In genomic region chr1:202926578-202927491, GRCh38 we compare ENCODE assay signal across 8 cellular contexts. TPM values are rescaled to one million over a fixed set of nuclear protein-coding genes. Genes with fewer than 3 reads are reported as not detected.
A peak's percentile ranks its signal among the peaks of the same experiment; 100 is the strongest.
DNase-seq lines count a peak whose midpoint lies in the region; ATAC-seq and TF ChIP-seq lines count a peak whose summit lies in the region.

Gene KLHL12, minus strand, starts transcription at chr1:202927234. Its CDS starts 2,072 bp downstream, at chr1:202925162.

- H3K27me3 ChIP-seq in BLaER1 treated with 17β-estradiol and CSF1 and Interleukin-3, amounts not matched to agents 10 nM and 100 nM = no peaks in the 10 kb centered on the region
- no peaks in the 10 kb centered on the region for H3K27me3 ChIP-seq in colonic mucosa
- no peaks in the 10 kb centered on the region for H3K27me3 ChIP-seq in layer of hippocampus (ENCODE audit: control insufficient read depth, insufficient read depth, low read length)

- ATAC-seq in GM19324 (IDR thresholded peaks at IDR 0.05; ENCODE audit: low FRiP score, unreplicated experiment) = peak; percentile 96
- peak; percentile 67 for ATAC-seq in HG03469 (IDR thresholded peaks at IDR 0.05; ENCODE audit: unreplicated experiment)

- H3K9me3 ChIP-seq in BLaER1 treated with 17β-estradiol and CSF1 and Interleukin-3, amounts not matched to agents 10 nM and 100 nM (replicated peaks in 1 of 11) = no peaks in the 10 kb centered on the region
- H3K9me3 ChIP-seq in colonic mucosa = no peaks in the 10 kb centered on the region

- H3K27ac ChIP-seq in BLaER1 treated with 17β-estradiol and CSF1 and Interleukin-3, amounts not matched to agents 10 nM and 100 nM = peak within 1 kb of the TSS; percentile 82 to 96 (median 90)
- H3K27ac ChIP-seq in colonic mucosa (peak within 1 kb of the TSS; percentile 96), layer of hippocampus (ENCODE audit: low read depth, low read length) (peak within 1 kb of the TSS; percentile 97)

- peaks cover 14 to 32% (median 20%) of the 10 kb centered on the region in 11 experiments; a peak in 17 of 22 replicates for H3K36me3 ChIP-seq in BLaER1 treated with 17β-estradiol and CSF1 and Interleukin-3, amounts not matched to agents 10 nM and 100 nM
- no peaks in the 10 kb centered on the region for H3K36me3 ChIP-seq in colonic mucosa

- H3K4me1 ChIP-seq in BLaER1 treated with 17β-estradiol and CSF1 and Interleukin-3, amounts not matched to agents 10 nM and 100 nM = peaks cover 16 to 58% (median 34%) of the 10 kb centered on the region in 10 experiments
- no peaks in the 10 kb centered on the region for H3K4me1 ChIP-seq in colonic mucosa

- peak within 1 kb of the TSS; percentile 85 to 96 (median 89) for H3K9ac ChIP-seq in BLaER1 treated with 17β-estradiol and CSF1 and Interleukin-3, amounts not matched to agents 10 nM and 100 nM
- peak within 1 kb of the TSS; percentile 79 to 90 for H3K9ac ChIP-seq in colonic mucosa (ENCODE audit: low read depth in 2 of 2, low read length in 2 of 2)

- peak within 1 kb of the TSS; percentile 74 to 99 (median 81) for H3K4me3 ChIP-seq in BLaER1 treated with 17β-estradiol and CSF1 and Interleukin-3, amounts not matched to agents 10 nM and 100 nM
- peak within 1 kb of the TSS; percentile 83 for H3K4me3 ChIP-seq in colonic mucosa

- intact Hi-C loops in colonic mucosa (cut with DNase I) = loop anchor here (5.0 kb wide), 1 partner anchor 70 kb away; no protein-coding TSS in a partner anchor

- peak; percentile 50 for TF ChIP-seq CTCF in colonic mucosa (IDR thresholded peaks at IDR 0.05)

- DNase-seq in NCI-H526 (lab: John Stamatoyannopoulos, UW) (peak; percentile 73 to 95), colonic mucosa (peak; percentile 98)
- DNase-seq in activated CD4-positive, alpha-beta T cell treated with anti-CD3 and anti-CD28 coated beads for 48 hours = peak; percentile 97
- DNase-seq in stimulated activated CD4-positive, alpha-beta T cell treated with anti-CD3 and anti-CD28 coated beads, Interleukin-1b, Interleukin-23, amount 100 ng/mL, for 4 hours (ENCODE audit: low read depth in 2 of 2) = peak; percentile 91 to 92

- peak within 1 kb of the TSS; percentile 75 to 95 (median 90) for H3K4me2 ChIP-seq in BLaER1 treated with 17β-estradiol and CSF1 and Interleukin-3, amounts not matched to agents 10 nM and 100 nM

- H4K20me1 ChIP-seq in BLaER1 treated with 17β-estradiol and CSF1 and Interleukin-3, amounts not matched to agents 10 nM and 100 nM = peaks cover 0 to 7% (median 0%) of the 10 kb centered on the region in 11 experiments; a peak in 2 of 22 replicates

RNA-seq across cellular contexts. Expression of gene KLHL12, which starts in this region (rescaled TPM):
- total RNA-seq in colonic mucosa = 10 to 100 TPM; 28.7 to 29.6 TPM

Comparison
In these comparisons a context has a peak if more than half of its experiments do, and no peak if none do; other contexts are left out.
1. Peak in every context shown above with its lines: DNase-seq, ATAC-seq, H3K4me3 ChIP-seq and H3K27ac ChIP-seq.